ENCODE assay signal across 1 cellular context in genomic region chr4:65738134-65738533, GRCh38.
TF ChIP-seq lines count a peak whose summit lies in the region.

No MANE protein-coding gene starts in this region.

TF ChIP-seq in GM23338, 12 proteins besides CTCF, POLR2A, EP300 and RAD21 (continued from another document):
- TF ChIP-seq ZNF462 (CRISPR knock-in tag; IDR thresholded peaks at IDR 0.05), result no peak
- no peak for TF ChIP-seq EZH2 (IDR thresholded peaks at IDR 0.05; ENCODE audit: low read depth, unreplicated experiment)
- TF ChIP-seq REST (IDR thresholded peaks at IDR 0.05; ENCODE audit: unreplicated experiment), result no peak
